14 cellular contexts compared by ENCODE assay signal in genomic region chr5:42751044-42751443, GRCh38. TPM values are rescaled to one million over a fixed set of nuclear protein-coding genes. Genes with fewer than 3 reads are reported as not detected.
DNase-seq lines count a peak whose midpoint lies in the region; ATAC-seq and TF ChIP-seq lines count a peak whose summit lies in the region.
"Had no signal": no experiment of that assay in that cellular context is flagged by ENCODE, and none has a peak within 500 bp of the region (broad histone marks: within the 10 kb centered on the region; RNA-seq: fewer than 3 reads in every experiment).

No MANE protein-coding gene starts in this region.

- no peak overlapping the region for H3K4me3 ChIP-seq in LNCaP clone FGC (ENCODE audit: low read depth, low read length)
- H3K4me3 ChIP-seq in prostate gland: no peak overlapping the region
- no peak overlapping the region for H3K4me3 ChIP-seq in tibial artery
- H3K4me3 ChIP-seq: GM23248 had no signal

- H3K36me3 ChIP-seq in prostate gland (no peaks in the 10 kb centered on the region), tibial artery (no peaks in the 10 kb centered on the region)

- no peak overlapping the region for H3K27ac ChIP-seq in prostate gland
- H3K27ac ChIP-seq in tibial artery: no peak overlapping the region
- H3K27ac ChIP-seq: GM23248 had no signal

- TF ChIP-seq CTCF in LNCaP clone FGC (IDR thresholded peaks at IDR 0.05; ENCODE audit: control insufficient read depth, extremely low read depth, insufficient read depth) (no peak), prostate gland (IDR thresholded peaks at IDR 0.05) (no peak), tibial artery (IDR thresholded peaks at IDR 0.05) (no peak)

- WGBS in prostate gland: 43% methylated on average over 5 of the region's 5 CpGs

- intact Hi-C loops in prostate gland (cut with DNase I): no loop called here
- intact Hi-C loops in tibial artery (cut with DNase I; ENCODE audit: low total_unique reads): no loop called here

- peak; percentile 89 for DNase-seq in LNCaP clone FGC (ENCODE audit: low read depth)
- DNase-seq in RPMI8226: peak; percentile 13
- peak; percentile 61 for DNase-seq in prostate gland (ENCODE audit: low spot score)
- DNase-seq in activated CD4-positive, CD25-positive, alpha-beta regulatory T cell (lab: John Stamatoyannopoulos, UW): no peak
- no peak for DNase-seq in tibial artery
- no peak for DNase-seq in NCI-H2227 treated with DMSO at 0.1 percent for 48 hours (lab: John Stamatoyannopoulos, UW)
- DNase-seq: CD8-positive, alpha-beta T cell; COR-L47; DMS153; DND-41; GDM1; GM23248 had no signal

- no peak for TF ChIP-seq POLR2A in prostate gland (IDR thresholded peaks at IDR 0.05)

- no peaks in the 10 kb centered on the region for H3K9me3 ChIP-seq in prostate gland
- no peaks in the 10 kb centered on the region for H3K9me3 ChIP-seq in tibial artery

- H3K4me1 ChIP-seq in prostate gland (replicated peaks): no peaks in the 10 kb centered on the region
- H3K4me1 ChIP-seq in tibial artery: peaks cover 0 to 8% (median 0%) of the 10 kb centered on the region in 4 donors

- peak; percentile 98 for ATAC-seq in esophagus mucosa
- ATAC-seq: CD8-positive, alpha-beta T cell; HCT116 had no signal

- H3K27me3 ChIP-seq in prostate gland (replicated peaks; ENCODE audit: insufficient read depth) (no peaks in the 10 kb centered on the region), tibial artery (no peaks in the 10 kb centered on the region)

RNA-seq across cellular contexts. Expression of gene CCDC152, which starts 5.6 kb away (rescaled TPM):
- total RNA-seq in esophagus mucosa (not detected), prostate gland (1 to 10 TPM in 1 of 2 donors, under 1 TPM in 1; 0.36 to 1.8 TPM)

Comparison
In these comparisons a context has a peak if more than half of its experiments do, and no peak if none do; other contexts are left out.
1. DNase-seq: peak in LNCaP clone FGC (single experiment), RPMI8226 (single experiment) and prostate gland (single experiment); none in activated CD4-positive, CD25-positive, alpha-beta regulatory T cell (0 of 4), tibial artery (0 of 2) and NCI-H2227 treated with DMSO at 0.1 percent for 48 hours (single experiment).